ENCODE assay signal across 14 cellular contexts in genomic region chr19:2554856-2555255, GRCh38.
A peak's percentile ranks its signal among the peaks of the same experiment; 100 is the strongest.
DNase-seq lines count a peak whose midpoint lies in the region; ATAC-seq, FAIRE-seq and TF ChIP-seq lines count a peak whose summit lies in the region.
"Had no signal": no experiment of that assay in that cellular context is flagged by ENCODE, and none has a peak within 500 bp of the region (broad histone marks: within the 10 kb centered on the region; RNA-seq: fewer than 3 reads in every experiment).

No MANE protein-coding gene starts in this region.

- no peak for ATAC-seq in K562

- peaks cover 3% of the 10 kb centered on the region for H3K36me3 Mint-ChIP-seq in IgD-negative memory B cell
- no peaks in the 10 kb centered on the region for H3K36me3 Mint-ChIP-seq in osteocyte (ENCODE audit: unreplicated experiment)
- H3K36me3 Mint-ChIP-seq: activated naive CD8-positive, alpha-beta T cell treated with anti-CD3 and anti-CD28 coated beads, Interleukin-2, amount 10 ng/mL, durations not matched to agents 7 days and 5 days; type B pancreatic cell had no signal

- H3K4me2 ChIP-seq in K562 (ENCODE audit: insufficient read depth, low read length), result no peak overlapping the region

- no peaks in the 10 kb centered on the region for H3K9me3 Mint-ChIP-seq in IgD-negative memory B cell
- no peaks in the 10 kb centered on the region for H3K9me3 Mint-ChIP-seq in osteocyte (ENCODE audit: unreplicated experiment)
- H3K9me3 Mint-ChIP-seq: activated naive CD8-positive, alpha-beta T cell treated with anti-CD3 and anti-CD28 coated beads, Interleukin-2, amount 10 ng/mL, durations not matched to agents 7 days and 5 days; endodermal cell; type B pancreatic cell had no signal

- no peaks in the 10 kb centered on the region for H3K79me2 ChIP-seq in K562 (ENCODE audit: control insufficient read depth, insufficient read depth, low read length)

- H3K4me3 Mint-ChIP-seq in IgD-negative memory B cell (no peak overlapping the region), osteocyte (ENCODE audit: unreplicated experiment) (no peak overlapping the region)
- H3K4me3 Mint-ChIP-seq: activated naive CD8-positive, alpha-beta T cell treated with anti-CD3 and anti-CD28 coated beads, Interleukin-2, amount 10 ng/mL, durations not matched to agents 7 days and 5 days; endodermal cell; type B pancreatic cell had no signal

- peak; percentile 50 for DNase-seq in BJ (ENCODE audit: low read depth)
- no peak for DNase-seq in K562 (ENCODE audit: extremely low read depth in 1 of 4, low spot score in 3 of 4)
- DNase-seq in osteocyte (ENCODE audit: extremely low spot score, unreplicated experiment), result no peak
- no peak for DNase-seq in Kasumi-1 (lab: John Stamatoyannopoulos, UW)
- DNase-seq in activated CD4-positive, CD25-positive, alpha-beta regulatory T cell treated with anti-CD3 and anti-CD28 coated beads, Interleukin-2, amount 50 U/mL, for 72 hours, result no peak
- no peak for DNase-seq in activated CD4-positive, alpha-beta T cell treated with anti-CD3 and anti-CD28 coated beads, Interleukin-2, amount 50 U/mL, for 1 hour
- no peak for DNase-seq in brain microvascular endothelial cell
- DNase-seq: activated naive CD8-positive, alpha-beta T cell treated with anti-CD3 and anti-CD28 coated beads, Interleukin-2, amount 10 ng/mL, durations not matched to agents 7 days and 5 days; endodermal cell; midbrain; NCI-H1930 had no signal

- BruUV-seq in K562 (replicated peaks; lab: Mats Ljungman, UMichigan), result no TSS peak

- H3K9me3 ChIP-seq in K562 (replicated peaks; ENCODE audit: control insufficient read depth, insufficient read depth, low read depth, low read length), result no peaks in the 10 kb centered on the region

- TF ChIP-seq CTCF in BJ (IDR thresholded peaks at IDR 0.05; ENCODE audit: insufficient read depth, low read depth, low read length), result no peak
- TF ChIP-seq CTCF in K562 (IDR thresholded peaks at IDR 0.05 in 2 of 3, conservative IDR thresholded peaks at IDR 0.05 in 1 of 3; ENCODE audit: insufficient read depth in 2 of 3, low read depth in 1 of 3, low read length in 3 of 3), result no peak
- TF ChIP-seq CTCF in osteocyte (IDR thresholded peaks at IDR 0.05), result no peak
- TF ChIP-seq CTCF in brain microvascular endothelial cell (IDR thresholded peaks at IDR 0.05; ENCODE audit: low read depth, low read length, missing control alignments), result no peak

- no peaks in the 10 kb centered on the region for H3K27me3 Mint-ChIP-seq in IgD-negative memory B cell
- no peaks in the 10 kb centered on the region for H3K27me3 Mint-ChIP-seq in osteocyte (ENCODE audit: unreplicated experiment)
- H3K27me3 Mint-ChIP-seq: activated naive CD8-positive, alpha-beta T cell treated with anti-CD3 and anti-CD28 coated beads, Interleukin-2, amount 10 ng/mL, durations not matched to agents 7 days and 5 days; type B pancreatic cell had no signal

- no peak overlapping the region for H3K9ac ChIP-seq in K562 (ENCODE audit: insufficient read depth in 1 of 2, low read depth in 2 of 2, low read length in 2 of 2)

- intact Hi-C loops in K562 (cut with micrococcal nuclease), result no loop called here

- no peak overlapping the region for H2AFZ ChIP-seq in K562 (ENCODE audit: low read depth, low read length)

- no peak for FAIRE-seq in K562 (lab: Jason Lieb, UNC)

- H3K9me1 ChIP-seq in K562 (ENCODE audit: control insufficient read depth, insufficient read depth, low read length), result no peaks in the 10 kb centered on the region

- H3K4me1 ChIP-seq in K562 (replicated peaks in 1 of 2; ENCODE audit: control insufficient read depth in 2 of 2, insufficient read depth in 2 of 2, low read length in 2 of 2), result peaks cover 2 to 28% of the 10 kb centered on the region in 2 experiments; a peak in 2 of 5 replicates

- no peaks in the 10 kb centered on the region for H4K20me1 ChIP-seq in K562 (replicated peaks; ENCODE audit: control insufficient read depth, insufficient read depth, low read length)

- no peak overlapping the region for H3K27ac ChIP-seq in K562 (ENCODE audit: extremely low read depth, low read depth, low read length)
- no peak overlapping the region for H3K27ac ChIP-seq in brain microvascular endothelial cell
- H3K27ac ChIP-seq: C4-2B had no signal

- no peaks in the 10 kb centered on the region for H3K36me3 ChIP-seq in BJ (ENCODE audit: control insufficient read depth, insufficient read depth, low read length)
- H3K36me3 ChIP-seq in K562 (ENCODE audit: control insufficient read depth, insufficient read depth, low read length), result no peaks in the 10 kb centered on the region
- H3K36me3 ChIP-seq in brain microvascular endothelial cell (replicated peaks), result no peaks in the 10 kb centered on the region

- no peak for TF ChIP-seq POLR2A in K562 (conservative IDR thresholded peaks at IDR 0.05)

- H3K27ac Mint-ChIP-seq in IgD-negative memory B cell (peak overlapping the region; percentile 23 to 92 (median 46)), osteocyte (ENCODE audit: unreplicated experiment) (peak overlapping the region; percentile 60)
- H3K27ac Mint-ChIP-seq: activated naive CD8-positive, alpha-beta T cell treated with anti-CD3 and anti-CD28 coated beads, Interleukin-2, amount 10 ng/mL, durations not matched to agents 7 days and 5 days; endodermal cell; type B pancreatic cell had no signal

- H3K4me3 ChIP-seq in BJ (ENCODE audit: low read depth, low read length) (no peak overlapping the region), K562 (no peak overlapping the region), brain microvascular endothelial cell (ENCODE audit: low read depth, low read length) (no peak overlapping the region)

- POLR2A ChIA-PET in BJ (lab: Charles Lee) (interaction anchor here (0.6 to 1.0 kb wide), 3 partner anchors 9 to 79 kb away, joined by 4 to 5 read pairs (median 4); partner anchors contain the start of gene GADD45B), K562 (lab: Yijun Ruan, JAX) (interaction anchor here (1.3 kb wide), 1 partner anchor 79 kb away, joined by 5 read pairs; the partner anchor contains the start of gene GADD45B)

- CTCF ChIA-PET in BJ (lab: Yijun Ruan, JAX) (interaction anchor here (0.6 to 2.1 kb wide), 4 partner anchors 24 to 319 kb away, joined by 3 to 7 read pairs (median 5); no protein-coding TSS in a partner anchor), K562 (lab: Yijun Ruan, JAX; ENCODE audit: low intra/inter-chr PET ratio) (no interaction called here)

- peaks cover 11 to 29% (median 18%) of the 10 kb centered on the region in 3 donors for H3K4me1 Mint-ChIP-seq in IgD-negative memory B cell
- peaks cover 19% of the 10 kb centered on the region for H3K4me1 Mint-ChIP-seq in osteocyte (ENCODE audit: unreplicated experiment)
- H3K4me1 Mint-ChIP-seq: endodermal cell had no signal

- in situ Hi-C loops in K562 (cut with MboI) (no loop called here), brain microvascular endothelial cell (cut with HindIII; ENCODE audit: low pct_ligation_motif_present, low sequenced_read_pairs) (no loop called here)

- H3K27me3 ChIP-seq in BJ (ENCODE audit: control insufficient read depth, insufficient read depth, low read length) (no peaks in the 10 kb centered on the region), K562 (ENCODE audit: control insufficient read depth in 2 of 2, insufficient read depth in 2 of 2, low read length in 2 of 2) (peaks cover 5 to 25% of the 10 kb centered on the region in 2 experiments; a peak in 3 of 5 replicates), brain microvascular endothelial cell (replicated peaks) (no peaks in the 10 kb centered on the region)

- 5% methylated on average over 6 of the region's 6 CpGs for WGBS in K562 (ENCODE audit: insufficient coverage, low coverage, missing lambda C conversion rate)

- TF ChIP-seq RAD21 in K562 (CRISPR knock-in tag; conservative IDR thresholded peaks at IDR 0.05 in 1 of 2, IDR thresholded peaks at IDR 0.05 in 1 of 2), result no peak

- no peak for TF ChIP-seq EP300 in K562 (IDR thresholded peaks at IDR 0.05; ENCODE audit: low read length)

TF ChIP-seq in K562, 482 proteins besides CTCF, POLR2A, EP300 and RAD21:
- 0 out of 2 replicates have a peak, but pooled peaks have one; percentile 10 for TF ChIP-seq NFIC (IDR thresholded peaks at IDR 0.05)
- TF ChIP-seq SNIP1 (IDR thresholded peaks at IDR 0.05; ENCODE audit: low read depth), result no peak
TF ChIP-seq in K562: peak in this region for 1.
